ENCODE assay signal across 18 cellular contexts in genomic region chr5:141662028-141662427, GRCh38. TPM values are rescaled to one million over a fixed set of nuclear protein-coding genes. Genes with fewer than 3 reads are reported as not detected.
"Had no signal": no experiment of that assay in that cellular context is flagged by ENCODE, and none has a peak within 500 bp of the region (broad histone marks: within the 10 kb centered on the region; RNA-seq: fewer than 3 reads in every experiment).

No MANE protein-coding gene starts in this region.

- H3K27ac ChIP-seq: coronary artery, dorsolateral prefrontal cortex, heart left ventricle, ovary, suprapubic skin, thyroid gland, upper lobe of left lung, vagina had no signal

- H3K36me3 ChIP-seq: ovary, suprapubic skin, thyroid gland, vagina had no signal

- H3K4me3 Mint-ChIP-seq: naive thymus-derived CD4-positive, alpha-beta T cell; neural crest cell had no signal

- H3K27ac Mint-ChIP-seq: naive thymus-derived CD4-positive, alpha-beta T cell; progenitor cell of endocrine pancreas had no signal

- ATAC-seq: esophagus mucosa; heart left ventricle; naive thymus-derived CD4-positive, alpha-beta T cell; stimulated activated naive CD8-positive, alpha-beta T cell treated with anti-CD3 and anti-CD28 coated beads, Interleukin-15, Interleukin-2, amounts not matched to agents 100 U/mL and 50 U/mL, for 24 hours had no signal

- H3K4me2 ChIP-seq: smooth muscle cell had no signal

- H3K9me3 Mint-ChIP-seq: neural crest cell had no signal

- H3K9me3 ChIP-seq: heart left ventricle, ovary, suprapubic skin, thyroid gland, upper lobe of left lung, vagina had no signal

- H3K4me3 ChIP-seq: coronary artery, dorsolateral prefrontal cortex, heart left ventricle, ovary, smooth muscle cell, suprapubic skin, thyroid gland, upper lobe of left lung, vagina had no signal

- H3K27me3 ChIP-seq: dorsolateral prefrontal cortex, heart left ventricle, ovary, suprapubic skin, thyroid gland, upper lobe of left lung, vagina had no signal

- DNase-seq: dorsolateral prefrontal cortex; effector CD8-positive, alpha-beta T cell; heart left ventricle; hippocampal formation; naive thymus-derived CD4-positive, alpha-beta T cell; nucleus accumbens; ovary; stimulated activated CD4-positive, alpha-beta T cell treated with anti-CD3 and anti-CD28 coated beads, Interleukin-2, amount 100 ng/mL, for 48 hours; stimulated activated naive CD8-positive, alpha-beta T cell treated with anti-CD3 and anti-CD28 coated beads, Interleukin-15, Interleukin-2, amounts not matched to agents 100 U/mL and 50 U/mL, for 24 hours; thyroid gland had no signal

- H3K27me3 Mint-ChIP-seq: progenitor cell of endocrine pancreas had no signal

- H3K4me1 ChIP-seq: suprapubic skin, thyroid gland, vagina had no signal

RNA-seq across cellular contexts. Expression of gene ARAP3, which starts 20.0 kb away (rescaled TPM):
- polyA plus RNA-seq: naive thymus-derived CD4-positive, alpha-beta T cell had no signal
